In the genomic region with DNA sequence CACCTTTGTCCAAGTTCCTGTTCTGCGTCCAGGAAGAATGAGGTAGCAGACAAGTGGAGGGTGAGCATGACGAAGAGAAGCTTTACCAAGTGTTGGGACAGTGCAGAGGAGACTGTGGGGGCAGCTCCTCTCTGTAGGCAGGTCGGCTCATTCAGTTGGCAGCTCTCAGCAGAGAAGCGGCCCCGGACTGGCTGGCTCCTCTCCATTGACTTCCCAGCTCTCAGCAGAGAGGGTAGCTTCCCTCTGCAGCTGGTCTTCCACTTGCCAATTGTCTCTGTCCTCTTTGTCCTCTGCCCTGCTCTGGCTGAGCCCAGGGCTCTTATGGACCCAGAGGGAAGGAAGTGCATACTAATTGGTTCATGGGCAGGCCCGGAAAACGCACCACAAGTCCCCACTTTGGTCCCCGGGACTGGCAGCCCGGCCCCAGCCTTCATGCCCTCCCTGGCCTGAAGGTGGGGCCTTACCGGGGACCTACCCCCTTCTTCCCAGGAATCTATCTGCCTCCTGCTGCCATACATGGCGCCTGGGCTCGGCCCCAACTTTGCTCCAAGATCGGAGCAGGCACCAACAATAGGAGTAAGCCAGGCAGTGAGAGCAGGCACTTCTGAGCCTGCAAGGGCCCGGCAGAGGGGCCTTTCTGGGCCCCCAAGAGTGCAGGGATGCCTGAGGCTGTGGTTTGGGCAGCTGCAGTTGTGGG, we compare ENCODE assay signal across 13 cellular contexts. TPM values are rescaled to one million over a fixed set of nuclear protein-coding genes. Genes with fewer than 3 reads are reported as not detected.
A peak's percentile ranks its signal among the peaks of the same experiment; 100 is the strongest.
DNase-seq lines count a peak whose midpoint lies in the region; ATAC-seq and TF ChIP-seq lines count a peak whose summit lies in the region.
"Had no signal": no experiment of that assay in that cellular context is flagged by ENCODE, and none has a peak within 500 bp of the region (broad histone marks: within the 10 kb centered on the region; RNA-seq: fewer than 3 reads in every experiment).

No MANE protein-coding gene starts in this region.

- H3K4me3 ChIP-seq in endodermal cell (ENCODE audit: low read length) = no peak overlapping the region
- H3K4me3 ChIP-seq: prostate gland, tibial nerve had no signal

- WGBS in endodermal cell (ENCODE audit: insufficient coverage in 1 of 2, insufficient read length in 1 of 2), 2 experiments = 92 to 93% methylated on average over 7 to 14 of the region's 14 CpGs

- H3K27ac ChIP-seq in endodermal cell (ENCODE audit: low read depth, low read length) = peak overlapping the region; percentile 44
- H3K27ac ChIP-seq: prostate gland had no signal

- H3K9me3 Mint-ChIP-seq in endodermal cell = no peaks in the 10 kb centered on the region
- no peaks in the 10 kb centered on the region for H3K9me3 Mint-ChIP-seq in nephron progenitor cell
- H3K9me3 Mint-ChIP-seq: activated T-helper 1 cell treated with anti-CD3 and anti-CD28 coated beads, Interleukin-12 subunit alpha, Interleukin-12 subunit beta, Interleukin-2, Interleukin-4 antibody, amounts not matched to agents 30 ng/mL and 10 ng/mL and 1 ng/mL, durations not matched to agents 14 hours and 24 hours and 36 hours had no signal

- ATAC-seq in HG03432 (IDR thresholded peaks at IDR 0.05; ENCODE audit: unreplicated experiment) (no peak), GM19397 (IDR thresholded peaks at IDR 0.05; ENCODE audit: unreplicated experiment) (no peak)

- no peaks in the 10 kb centered on the region for H3K9me3 ChIP-seq in endodermal cell (ENCODE audit: control insufficient read depth, low read length)
- H3K9me3 ChIP-seq: prostate gland, tibial nerve had no signal

- H3K9ac ChIP-seq in endodermal cell (ENCODE audit: extremely low read depth, low read length, poor library complexity, severe bottlenecking) = no peak overlapping the region

- peaks cover 12% of the 10 kb centered on the region for H3K36me3 Mint-ChIP-seq in endodermal cell (ENCODE audit: low read depth)
- peaks cover 4% of the 10 kb centered on the region for H3K36me3 Mint-ChIP-seq in nephron progenitor cell (ENCODE audit: low read depth)

- H3K4me3 Mint-ChIP-seq in endodermal cell (no peak overlapping the region), nephron progenitor cell (no peak overlapping the region)
- H3K4me3 Mint-ChIP-seq: activated T-helper 1 cell treated with anti-CD3 and anti-CD28 coated beads, Interleukin-12 subunit alpha, Interleukin-12 subunit beta, Interleukin-2, Interleukin-4 antibody, amounts not matched to agents 30 ng/mL and 10 ng/mL and 1 ng/mL, durations not matched to agents 14 hours and 24 hours and 36 hours had no signal

- no peaks in the 10 kb centered on the region for H3K4me1 ChIP-seq in endodermal cell (ENCODE audit: control insufficient read depth, insufficient read depth, low read length)

- H3K27ac Mint-ChIP-seq in endodermal cell = peak overlapping the region; percentile 55
- peak overlapping the region; percentile 66 for H3K27ac Mint-ChIP-seq in nephron progenitor cell
- H3K27ac Mint-ChIP-seq: activated T-helper 1 cell treated with anti-CD3 and anti-CD28 coated beads, Interleukin-12 subunit alpha, Interleukin-12 subunit beta, Interleukin-2, Interleukin-4 antibody, amounts not matched to agents 30 ng/mL and 10 ng/mL and 1 ng/mL, durations not matched to agents 14 hours and 24 hours and 36 hours had no signal

- peaks cover 9% of the 10 kb centered on the region for H3K36me3 ChIP-seq in endodermal cell (ENCODE audit: control insufficient read depth, insufficient read depth, low read length)

- H3K4me1 Mint-ChIP-seq in endodermal cell (peaks cover 4% of the 10 kb centered on the region), nephron progenitor cell (peaks cover 26% of the 10 kb centered on the region)

- peak; percentile 90 for DNase-seq in Ammon's horn (ENCODE audit: low spot score)
- DNase-seq in NCI-H2196 (lab: John Stamatoyannopoulos, UW; ENCODE audit: unreplicated experiment) = peak; percentile 80
- no peak for DNase-seq in endodermal cell
- DNase-seq in nephron progenitor cell = no peak
- no peak for DNase-seq in NOMO-1 treated with dmso at 0.1 percent for 144 hours (lab: John Stamatoyannopoulos, UW; ENCODE audit: unreplicated experiment)
- no peak for DNase-seq in epidermal melanocyte (ENCODE audit: insufficient read length, low spot score)
- DNase-seq: activated CD4-positive, alpha-beta T cell treated with anti-CD3 and anti-CD28 coated beads for 1 hour; DMS79 treated with DMSO at 0.1 percent for 48 hours had no signal

- TF ChIP-seq CTCF in endodermal cell (conservative IDR thresholded peaks at IDR 0.05) = no peak
- TF ChIP-seq CTCF in nephron progenitor cell (IDR thresholded peaks at IDR 0.05) = no peak

- H3K27me3 ChIP-seq in endodermal cell (ENCODE audit: control insufficient read depth, insufficient read depth, low read length, poor library complexity, severe bottlenecking) = no peaks in the 10 kb centered on the region
- H3K27me3 ChIP-seq: tibial nerve had no signal

- no peaks in the 10 kb centered on the region for H3K27me3 Mint-ChIP-seq in endodermal cell (ENCODE audit: insufficient read depth)
- H3K27me3 Mint-ChIP-seq in nephron progenitor cell (ENCODE audit: low read depth, poor library complexity) = no peaks in the 10 kb centered on the region

RNA-seq across cellular contexts. Expression of gene KCTD5, which starts 10.1 kb away (rescaled TPM):
- total RNA-seq in endodermal cell = 10 to 100 TPM; 29.8 to 32.6 TPM
- polyA plus RNA-seq in endodermal cell (2013, experiment 1 of 2) = 26.2 TPM
- 27.1 TPM for polyA plus RNA-seq in endodermal cell (2013, experiment 2 of 2)

RNA-seq across cellular contexts. Expression of gene PRSS27, which starts 27.6 kb away (rescaled TPM):
- total RNA-seq in endodermal cell = 1 to 10 TPM; 3.7 to 4.2 TPM
- polyA plus RNA-seq in endodermal cell (2013, experiment 1 of 2) = 4.2 TPM
- polyA plus RNA-seq in endodermal cell (2013, experiment 2 of 2) = 2.7 TPM

Comparison
In these comparisons a context has a peak if more than half of its experiments do, and no peak if none do; other contexts are left out.
1. DNase-seq: peak in Ammon's horn (single experiment) and NCI-H2196 (single experiment); none in endodermal cell (single experiment), nephron progenitor cell (single experiment), NOMO-1 treated with dmso at 0.1 percent for 144 hours (single experiment) and epidermal melanocyte (single experiment).